ENCODE assay signal across 1 cellular context in the genomic region with DNA sequence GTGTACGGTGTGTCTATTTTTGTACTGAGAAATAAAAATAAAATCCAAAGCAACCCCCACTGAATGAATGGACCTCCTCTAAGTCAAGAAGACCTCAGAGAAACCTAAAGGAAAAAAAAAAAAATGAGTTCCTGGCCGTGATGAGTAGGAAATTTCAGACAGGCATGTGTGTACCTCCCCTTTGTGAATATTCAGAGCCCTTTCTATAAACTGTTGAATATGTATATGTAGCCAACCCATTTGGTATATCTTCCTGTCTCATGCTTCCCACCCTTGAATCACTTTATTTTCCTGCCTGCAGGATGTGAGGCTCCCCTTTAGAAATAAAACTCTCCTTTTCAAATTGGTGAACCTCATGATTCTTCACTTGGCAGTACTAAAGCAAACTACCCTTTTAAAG.
TF ChIP-seq lines count a peak whose summit lies in the region.

No MANE protein-coding gene starts in this region.

TF ChIP-seq in WTC11, 78 proteins besides CTCF, POLR2A, EP300 and RAD21 (continued from another document):
- TF ChIP-seq, protein P1, sequence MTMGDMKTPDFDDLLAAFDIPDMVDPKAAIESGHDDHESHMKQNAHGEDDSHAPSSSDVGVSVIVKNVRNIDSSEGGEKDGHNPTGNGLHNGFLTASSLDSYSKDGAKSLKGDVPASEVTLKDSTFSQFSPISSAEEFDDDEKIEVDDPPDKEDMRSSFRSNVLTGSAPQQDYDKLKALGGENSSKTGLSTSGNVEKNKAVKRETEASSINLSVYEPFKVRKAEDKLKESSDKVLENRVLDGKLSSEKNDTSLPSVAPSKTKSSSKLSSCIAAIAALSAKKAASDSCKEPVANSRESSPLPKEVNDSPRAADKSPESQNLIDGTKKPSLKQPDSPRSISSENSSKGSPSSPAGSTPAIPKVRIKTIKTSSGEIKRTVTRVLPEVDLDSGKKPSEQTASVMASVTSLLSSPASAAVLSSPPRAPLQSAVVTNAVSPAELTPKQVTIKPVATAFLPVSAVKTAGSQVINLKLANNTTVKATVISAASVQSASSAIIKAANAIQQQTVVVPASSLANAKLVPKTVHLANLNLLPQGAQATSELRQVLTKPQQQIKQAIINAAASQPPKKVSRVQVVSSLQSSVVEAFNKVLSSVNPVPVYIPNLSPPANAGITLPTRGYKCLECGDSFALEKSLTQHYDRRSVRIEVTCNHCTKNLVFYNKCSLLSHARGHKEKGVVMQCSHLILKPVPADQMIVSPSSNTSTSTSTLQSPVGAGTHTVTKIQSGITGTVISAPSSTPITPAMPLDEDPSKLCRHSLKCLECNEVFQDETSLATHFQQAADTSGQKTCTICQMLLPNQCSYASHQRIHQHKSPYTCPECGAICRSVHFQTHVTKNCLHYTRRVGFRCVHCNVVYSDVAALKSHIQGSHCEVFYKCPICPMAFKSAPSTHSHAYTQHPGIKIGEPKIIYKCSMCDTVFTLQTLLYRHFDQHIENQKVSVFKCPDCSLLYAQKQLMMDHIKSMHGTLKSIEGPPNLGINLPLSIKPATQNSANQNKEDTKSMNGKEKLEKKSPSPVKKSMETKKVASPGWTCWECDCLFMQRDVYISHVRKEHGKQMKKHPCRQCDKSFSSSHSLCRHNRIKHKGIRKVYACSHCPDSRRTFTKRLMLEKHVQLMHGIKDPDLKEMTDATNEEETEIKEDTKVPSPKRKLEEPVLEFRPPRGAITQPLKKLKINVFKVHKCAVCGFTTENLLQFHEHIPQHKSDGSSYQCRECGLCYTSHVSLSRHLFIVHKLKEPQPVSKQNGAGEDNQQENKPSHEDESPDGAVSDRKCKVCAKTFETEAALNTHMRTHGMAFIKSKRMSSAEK (CRISPR knock-in tag; IDR thresholded peaks at IDR 0.05; ENCODE audit: borderline replicate concordance): no peak
- TF ChIP-seq ZNF671 (CRISPR knock-in tag; IDR thresholded peaks at IDR 0.05) (no peak), E2F5 (CRISPR knock-in tag; IDR thresholded peaks at IDR 0.05) (no peak), MAX (CRISPR knock-in tag; IDR thresholded peaks at IDR 0.05) (no peak), ZNF232 (CRISPR knock-in tag; IDR thresholded peaks at IDR 0.05) (no peak), SP1 (CRISPR knock-in tag; conservative IDR thresholded peaks at IDR 0.05) (no peak)
